27 cellular contexts compared by ENCODE assay signal in genomic region chr10:47331954-47332353, GRCh38. TPM values are rescaled to one million over a fixed set of nuclear protein-coding genes. Genes with fewer than 3 reads are reported as not detected.
"Had no signal": no experiment of that assay in that cellular context is flagged by ENCODE, and none has a peak within 500 bp of the region (broad histone marks: within the 10 kb centered on the region; RNA-seq: fewer than 3 reads in every experiment).

No MANE protein-coding gene starts in this region.

- ATAC-seq: activated CD8-positive, alpha-beta T cell treated with anti-CD3 and anti-CD28 coated beads, Interleukin-2, amount 10 ng/mL, durations not matched to agents 7 days and 5 days; activated naive CD4-positive, alpha-beta T cell treated with anti-CD3 and anti-CD28 coated beads, Interleukin-2, amount 50 U/mL, for 72 hours; activated naive CD8-positive, alpha-beta T cell treated with anti-CD3 and anti-CD28 coated beads, Interleukin-2, amount 50 U/mL, for 24 hours; PC-3; T-helper 17 cell; WTC11 had no signal

- FAIRE-seq: astrocyte had no signal

- DNase-seq: activated CD4-positive, alpha-beta T cell treated with anti-CD3 and anti-CD28 coated beads for 48 hours; activated CD4-positive, alpha-beta T cell treated with anti-CD3 and anti-CD28 coated beads, Interleukin-2, amount 50 U/mL, for 4 hours; activated CD4-positive, CD25-positive, alpha-beta regulatory T cell treated with anti-CD3 and anti-CD28 coated beads, Interleukin-2, amount 50 U/mL, for 72 hours; activated CD8-positive, alpha-beta memory T cell treated with anti-CD3 and anti-CD28 coated beads, Interleukin-2, amount 50 U/mL, for 48 hours; activated CD8-positive, alpha-beta T cell treated with anti-CD3 and anti-CD28 coated beads, Interleukin-2, amount 10 ng/mL, durations not matched to agents 7 days and 5 days; activated effector memory CD4-positive, alpha-beta T cell treated with Interleukin-2 at 50 U/mL for 16 hours; activated naive CD4-positive, alpha-beta T cell treated with Interleukin-2 at 50 U/mL for 16 hours; activated naive CD8-positive, alpha-beta T cell treated with anti-CD3 and anti-CD28 coated beads, Interleukin-2, amount 50 U/mL, for 24 hours; activated T-cell treated with anti-CD3 and anti-CD28 coated beads, Interleukin-2, amount 50 U/mL, for 1 hour; amygdala; Kasumi-1; KBM-7; NCI-H1048; NCI-H1417; NCI-H1694; NCI-H2029; NCI-H2107; NCI-H2171 treated with DMSO at 0.1 percent for 48 hours; NCI-H510A treated with DMSO at 0.1 percent for 48 hours; NCI-H69; PC-3; SIG-M5; T-helper 17 cell; T-helper 9 cell had no signal

RNA-seq across cellular contexts. Expression of gene GDF2, which starts 9.7 kb away (rescaled TPM):
- total RNA-seq: activated CD8-positive, alpha-beta T cell treated with anti-CD3 and anti-CD28 coated beads, Interleukin-2, amount 10 ng/mL, durations not matched to agents 7 days and 5 days; activated naive CD4-positive, alpha-beta T cell treated with anti-CD3 and anti-CD28 coated beads, Interleukin-2, amount 50 U/mL, for 72 hours; astrocyte; PC-3; T-helper 17 cell; WTC11 had no signal

RNA-seq across cellular contexts. Expression of gene RBP3, which starts 16.2 kb away (rescaled TPM):
- total RNA-seq: activated CD8-positive, alpha-beta T cell treated with anti-CD3 and anti-CD28 coated beads, Interleukin-2, amount 10 ng/mL, durations not matched to agents 7 days and 5 days; activated naive CD4-positive, alpha-beta T cell treated with anti-CD3 and anti-CD28 coated beads, Interleukin-2, amount 50 U/mL, for 72 hours; astrocyte; PC-3; T-helper 17 cell; WTC11 had no signal

RNA-seq across cellular contexts. Expression of gene GDF10, which starts 32.0 kb away (rescaled TPM):
- total RNA-seq: activated CD8-positive, alpha-beta T cell treated with anti-CD3 and anti-CD28 coated beads, Interleukin-2, amount 10 ng/mL, durations not matched to agents 7 days and 5 days; PC-3 had no signal

RNA-seq across cellular contexts. Expression of gene ZNF488, which starts 52.1 kb away (rescaled TPM):
- total RNA-seq: activated CD8-positive, alpha-beta T cell treated with anti-CD3 and anti-CD28 coated beads, Interleukin-2, amount 10 ng/mL, durations not matched to agents 7 days and 5 days; T-helper 17 cell had no signal
